Comparison of ENCODE assay signal across 31 cellular contexts in genomic region chr15:71957026-71957425, GRCh38.
"Had no signal": no experiment of that assay in that cellular context is flagged by ENCODE, and none has a peak within 500 bp of the region (broad histone marks: within the 10 kb centered on the region; RNA-seq: fewer than 3 reads in every experiment).

No MANE protein-coding gene starts in this region.

- H3K27ac ChIP-seq: adrenal gland, VCaP had no signal

- H3K4me1 ChIP-seq: adrenal gland had no signal

- ATAC-seq: activated naive CD4-positive, alpha-beta T cell treated with anti-CD3 and anti-CD28 coated beads, Interleukin-2, amount 50 U/mL, for 72 hours; activated T-cell treated with anti-CD3 and anti-CD28 coated beads, Interleukin-2, amount 50 U/mL, for 4 hours had no signal

- H3K36me3 ChIP-seq: adrenal gland had no signal

- H3K4me3 ChIP-seq: adrenal gland had no signal

- H3K9me3 ChIP-seq: adrenal gland had no signal

- H3K27me3 ChIP-seq: adrenal gland had no signal

- DNase-seq: activated B cell treated with CpG ODN at 0.5 μM for 24 hours; activated CD4-positive, alpha-beta memory T cell treated with anti-CD3 and anti-CD28 coated beads for 36 hours; activated CD4-positive, alpha-beta T cell treated with anti-CD3 and anti-CD28 coated beads for 4 hours; activated CD4-positive, alpha-beta T cell treated with anti-CD3 and anti-CD28 coated beads, Interleukin-2, amount 50 U/mL, for 1 hour; activated CD4-positive, CD25-positive, alpha-beta regulatory T cell treated with anti-CD3 and anti-CD28 coated beads, Interleukin-2, amount 50 U/mL, for 72 hours; activated CD8-positive, alpha-beta memory T cell treated with anti-CD3 and anti-CD28 coated beads, Interleukin-2, amount 50 U/mL, for 4 hours; activated gamma-delta T cell treated with Interleukin-2 at 50 U/mL for 16 hours; activated naive CD4-positive, alpha-beta T cell treated with anti-CD3 and anti-CD28 coated beads for 36 hours; activated T-cell treated with anti-CD3 and anti-CD28 coated beads for 4 hours; activated T-cell treated with anti-CD3 and anti-CD28 coated beads, Interleukin-2, amount 50 U/mL, for 4 hours; adrenal gland; caudate nucleus; Kasumi-1; MM.1S; MV-4-11; NCI-H1092; NCI-H1436 treated with DMSO at 0.1 percent for 48 hours; NCI-H1694 treated with DMSO at 0.1 percent for 48 hours; NCI-H2029; NCI-H345; NCI-H526; NCI-H748 treated with DMSO at 0.1 percent for 48 hours; NK-92 treated with Interleukin-12 subunit alpha and Interleukin-12 subunit beta, amount 100 ng/mL, for 24 hours; OCI-M1; Right ventricle myocardium superior; SW 1271; T-helper 1 cell; T-helper 2 cell; T-helper 9 cell had no signal
